Comparison of ENCODE assay signal across 15 cellular contexts in the genomic region with DNA sequence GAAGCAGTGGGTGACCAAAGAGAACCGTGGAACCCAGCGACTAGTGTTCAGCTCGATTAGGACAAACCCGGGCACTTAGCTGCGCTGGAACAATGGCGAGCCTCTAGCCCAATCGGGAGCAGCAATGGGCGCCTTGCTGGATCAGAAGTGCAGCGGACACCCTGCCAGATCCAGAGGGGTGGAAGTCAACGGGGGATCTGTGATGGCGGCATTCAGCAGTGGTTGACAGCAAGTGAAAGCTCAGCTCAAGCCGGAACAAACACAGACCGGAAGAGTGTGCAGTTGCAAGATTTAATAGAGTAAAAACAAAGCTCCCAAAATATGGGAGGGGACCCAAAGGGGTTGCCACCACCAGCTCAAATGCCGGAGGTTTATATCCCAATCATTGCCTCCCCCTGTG.
"Had no signal": no experiment of that assay in that cellular context is flagged by ENCODE, and none has a peak within 500 bp of the region (broad histone marks: within the 10 kb centered on the region; RNA-seq: fewer than 3 reads in every experiment).

No MANE protein-coding gene starts in this region.

- H3K27me3 ChIP-seq: tibial artery had no signal

- H3K4me3 ChIP-seq: tibial artery had no signal

- H3K9me3 ChIP-seq: tibial artery had no signal

- H3K36me3 ChIP-seq: tibial artery had no signal

- H3K27ac ChIP-seq: epithelial cell of prostate, tibial artery had no signal

- DNase-seq: activated CD4-positive, alpha-beta T cell treated with anti-CD3 and anti-CD28 coated beads, Interleukin-2, amount 10 ng/mL, durations not matched to agents 7 days and 5 days; activated CD8-positive, alpha-beta T cell treated with anti-CD3 and anti-CD28 coated beads, Interleukin-2, amount 10 ng/mL, durations not matched to agents 7 days and 5 days; activated naive CD4-positive, alpha-beta T cell treated with anti-CD3 and anti-CD28 coated beads for 36 hours; activated T-cell treated with anti-CD3 and anti-CD28 coated beads, Interleukin-2, amount 50 U/mL, for 24 hours; anterior cingulate cortex; caudate nucleus; endodermal cell; foreskin fibroblast; occipital lobe; stimulated activated CD4-positive, alpha-beta T cell treated with anti-CD3 and anti-CD28 coated beads, Interleukin-12 subunit alpha, Interleukin-12 subunit beta, amount 100 ng/mL, for 4 hours; stimulated activated CD4-positive, alpha-beta T cell treated with anti-CD3 and anti-CD28 coated beads, Interleukin-2, amount 100 ng/mL, for 24 hours; stimulated activated naive CD8-positive, alpha-beta T cell treated with anti-CD3 and anti-CD28 coated beads, Interleukin-15, Interleukin-2, amounts not matched to agents 100 U/mL and 50 U/mL, for 24 hours; substantia nigra; tibial artery had no signal
